Comparison of ENCODE assay signal across 14 cellular contexts in genomic region chr6:99422912-99423311, GRCh38. TPM values are rescaled to one million over a fixed set of nuclear protein-coding genes. Genes with fewer than 3 reads are reported as not detected.
A peak's percentile ranks its signal among the peaks of the same experiment; 100 is the strongest.
DNase-seq lines count a peak whose midpoint lies in the region; ATAC-seq and TF ChIP-seq lines count a peak whose summit lies in the region.
"Had no signal": no experiment of that assay in that cellular context is flagged by ENCODE, and none has a peak within 500 bp of the region (broad histone marks: within the 10 kb centered on the region; RNA-seq: fewer than 3 reads in every experiment).

No MANE protein-coding gene starts in this region.

- CTCF ChIA-PET in WTC11 (lab: Charles Lee), result no interaction called here

- ATAC-seq in WTC11 (no peak), thoracic aorta (ENCODE audit: insufficient number of reproducible peaks, low FRiP score, low read depth) (no peak), GM21515 (IDR thresholded peaks at IDR 0.05; ENCODE audit: unreplicated experiment) (no peak)
- ATAC-seq in activated CD4-positive, CD25-positive, alpha-beta regulatory T cell treated with anti-CD3 and anti-CD28 coated beads, Interleukin-2, amount 50 U/mL, for 24 hours, result no peak

- TF ChIP-seq CTCF in WTC11 (IDR thresholded peaks at IDR 0.05) (no peak), thoracic aorta (IDR thresholded peaks at IDR 0.05) (no peak)

- H3K4me3 ChIP-seq in thoracic aorta, result peak overlapping the region; percentile 94

- no peak for DNase-seq in activated naive CD4-positive, alpha-beta T cell (lab: John Stamatoyannopoulos, UW)
- DNase-seq in WTC11 (ENCODE audit: low spot score), result no peak
- DNase-seq in immature natural killer cell, result no peak
- no peak for DNase-seq in thoracic aorta (ENCODE audit: low spot score)
- no peak for DNase-seq in KG1 (lab: John Stamatoyannopoulos, UW)
- DNase-seq: activated gamma-delta T cell treated with Interleukin-2 at 50 U/mL for 16 hours, cerebellar nuclear complex, NCI-H226, Peyer's patch, uterus had no signal

- no peak overlapping the region for H3K27ac ChIP-seq in thoracic aorta
- H3K27ac ChIP-seq: Peyer's patch, skin epidermis, uterus had no signal

- H3K4me1 Mint-ChIP-seq in activated naive CD4-positive, alpha-beta T cell treated with anti-CD3 and anti-CD28 coated beads, Interleukin-2, amount 50 U/mL, for 24 hours, result peaks cover 75% of the 10 kb centered on the region
- H3K4me1 Mint-ChIP-seq in WTC11 (peaks cover 63% of the 10 kb centered on the region), immature natural killer cell (peaks cover 64 to 80% of the 10 kb centered on the region in 2 donors)

- peaks cover 9% of the 10 kb centered on the region for H3K36me3 Mint-ChIP-seq in activated naive CD4-positive, alpha-beta T cell treated with anti-CD3 and anti-CD28 coated beads, Interleukin-2, amount 50 U/mL, for 24 hours
- H3K36me3 Mint-ChIP-seq in WTC11, result peaks cover 18% of the 10 kb centered on the region
- H3K36me3 Mint-ChIP-seq in immature natural killer cell, result peaks cover 0 to 4% (median 3%) of the 10 kb centered on the region in 3 donors

- peak overlapping the region; percentile 94 for H3K4me3 Mint-ChIP-seq in activated naive CD4-positive, alpha-beta T cell treated with anti-CD3 and anti-CD28 coated beads, Interleukin-2, amount 50 U/mL, for 24 hours
- peak overlapping the region; percentile 97 for H3K4me3 Mint-ChIP-seq in WTC11
- H3K4me3 Mint-ChIP-seq in immature natural killer cell, result peak overlapping the region; percentile 38 to 100 (median 93)

- no peak overlapping the region for H3K27ac Mint-ChIP-seq in activated naive CD4-positive, alpha-beta T cell treated with anti-CD3 and anti-CD28 coated beads, Interleukin-2, amount 50 U/mL, for 24 hours
- H3K27ac Mint-ChIP-seq in WTC11 (no peak overlapping the region), immature natural killer cell (peak overlapping the region in 1 of 6 donors; percentile 13)

- no peaks in the 10 kb centered on the region for H3K36me3 ChIP-seq in thoracic aorta
- H3K36me3 ChIP-seq: Peyer's patch, uterus had no signal

- H3K9me3 Mint-ChIP-seq in activated naive CD4-positive, alpha-beta T cell treated with anti-CD3 and anti-CD28 coated beads, Interleukin-2, amount 50 U/mL, for 24 hours, result no peaks in the 10 kb centered on the region
- H3K9me3 Mint-ChIP-seq in WTC11 (no peaks in the 10 kb centered on the region), immature natural killer cell (no peaks in the 10 kb centered on the region)

- H3K27me3 Mint-ChIP-seq in activated naive CD4-positive, alpha-beta T cell treated with anti-CD3 and anti-CD28 coated beads, Interleukin-2, amount 50 U/mL, for 24 hours, result no peaks in the 10 kb centered on the region
- H3K27me3 Mint-ChIP-seq in WTC11 (ENCODE audit: low read depth), result no peaks in the 10 kb centered on the region; the same call in 1 of the 2 replicates
- peaks cover 11 to 16% (median 14%) of the 10 kb centered on the region in 3 donors for H3K27me3 Mint-ChIP-seq in immature natural killer cell (ENCODE audit: low read depth in 3 of 3)

- H3K27me3 ChIP-seq in thoracic aorta (replicated peaks; ENCODE audit: insufficient read depth), result no peaks in the 10 kb centered on the region
- H3K27me3 ChIP-seq: Peyer's patch, uterus had no signal

- no peaks in the 10 kb centered on the region for H3K9me3 ChIP-seq in thoracic aorta
- H3K9me3 ChIP-seq: Peyer's patch, uterus had no signal

- POLR2A ChIA-PET in WTC11 (lab: Charles Lee), result no interaction called here

- H3K4me1 ChIP-seq in thoracic aorta (ENCODE audit: control insufficient read depth in 1 of 2, low read depth in 2 of 2), result peaks cover 51 to 69% of the 10 kb centered on the region in 2 donors

TF ChIP-seq in WTC11, 78 proteins besides CTCF, POLR2A, EP300 and RAD21 (continues in another document):
- TF ChIP-seq FOXK1 (CRISPR knock-in tag; IDR thresholded peaks at IDR 0.05), result no peak
- TF ChIP-seq SP1 (CRISPR knock-in tag; conservative IDR thresholded peaks at IDR 0.05), result no peak
- TF ChIP-seq KAT7 (CRISPR knock-in tag; IDR thresholded peaks at IDR 0.05; ENCODE audit: borderline replicate concordance), result no peak
- TF ChIP-seq FOXJ3 (CRISPR knock-in tag; IDR thresholded peaks at IDR 0.05; ENCODE audit: borderline replicate concordance), result no peak
- no peak for TF ChIP-seq ARID4B (CRISPR knock-in tag; IDR thresholded peaks at IDR 0.05; ENCODE audit: borderline replicate concordance)
- no peak for TF ChIP-seq ZNF671 (CRISPR knock-in tag; IDR thresholded peaks at IDR 0.05)
- no peak for TF ChIP-seq MYBL2 (CRISPR knock-in tag; IDR thresholded peaks at IDR 0.05)
- no peak for TF ChIP-seq PRDM15 (CRISPR knock-in tag; IDR thresholded peaks at IDR 0.05)
- no peak for TF ChIP-seq E2F4 (CRISPR knock-in tag; IDR thresholded peaks at IDR 0.05; ENCODE audit: borderline replicate concordance, low read depth)
- no peak for TF ChIP-seq OVOL2 (CRISPR knock-in tag; IDR thresholded peaks at IDR 0.05; ENCODE audit: borderline replicate concordance)
- no peak for TF ChIP-seq CREM (CRISPR knock-in tag; IDR thresholded peaks at IDR 0.05)
- TF ChIP-seq MXD4 (CRISPR knock-in tag; IDR thresholded peaks at IDR 0.05; ENCODE audit: borderline replicate concordance), result no peak

RNA-seq across cellular contexts. Expression of gene PNISR, which starts 2.2 kb away (rescaled TPM):
- total RNA-seq in WTC11 (2021), result 150 to 156 TPM (median 155 TPM) in 3 replicates
- 10 to 100 TPM; 48.7 to 68.3 (median 65.5) TPM for polyA plus RNA-seq in immature natural killer cell
- 100 to 1,000 TPM; 114 to 207 TPM for total RNA-seq in thoracic aorta

RNA-seq across cellular contexts. Expression of gene COQ3, which starts 28.9 kb away (rescaled TPM):
- total RNA-seq in WTC11 (2021) (13.9 to 16.0 TPM (median 14.1 TPM) in 3 replicates), thoracic aorta (1 to 10 TPM in 1 of 2 donors, under 1 TPM in 1; 0.95 to 2.0 TPM)
- 1 to 10 TPM; 3.2 to 9.9 (median 4.6) TPM for polyA plus RNA-seq in immature natural killer cell
